ENCODE assay signal across 10 cellular contexts in the genomic region with DNA sequence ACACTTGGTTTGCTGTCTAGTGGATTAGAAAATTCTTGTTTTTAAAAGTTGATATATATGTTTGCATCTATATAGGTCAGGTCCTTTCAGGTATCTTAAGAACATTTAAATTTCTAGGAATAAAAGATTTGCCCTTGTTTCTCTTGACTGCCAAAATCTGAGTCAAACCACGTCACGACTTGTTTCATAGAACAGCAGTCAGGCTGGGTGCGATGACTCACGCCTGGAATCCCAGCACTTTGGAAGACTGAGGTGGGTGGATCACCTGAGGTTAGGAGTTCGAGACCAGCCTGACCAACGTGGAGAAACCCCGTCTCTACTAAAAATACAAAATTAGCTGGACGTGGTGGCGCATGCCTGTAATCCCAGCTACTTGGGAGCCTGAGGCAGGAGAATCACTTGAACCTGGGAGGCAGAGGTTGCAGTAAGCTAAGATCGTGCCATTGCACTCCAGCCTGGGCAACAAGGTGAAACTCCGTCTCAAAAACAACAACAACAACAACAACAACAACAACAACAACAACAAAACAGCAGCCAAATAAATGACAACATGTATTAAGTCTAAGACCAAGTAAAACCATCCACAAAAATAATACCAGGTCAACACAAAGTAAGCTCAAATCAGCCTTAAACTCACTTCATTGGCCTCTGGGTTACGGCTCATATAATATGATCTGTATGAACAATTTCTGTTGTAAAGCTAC. TPM values are rescaled to one million over a fixed set of nuclear protein-coding genes. Genes with fewer than 3 reads are reported as not detected.
DNase-seq lines count a peak whose midpoint lies in the region; FAIRE-seq and TF ChIP-seq lines count a peak whose summit lies in the region.
"Not testable (repeated sequence)": the region's sequence is repeated elsewhere in the genome, so short reads cannot be mapped to it uniquely, and the experiment has no call there.
"Had no signal": no experiment of that assay in that cellular context is flagged by ENCODE, and none has a peak within 500 bp of the region (broad histone marks: within the 10 kb centered on the region; RNA-seq: fewer than 3 reads in every experiment).

No MANE protein-coding gene starts in this region.

- H3K27me3 ChIP-seq in GM23248 (replicated peaks; ENCODE audit: insufficient read depth); bronchial epithelial cell (ENCODE audit: control insufficient read depth, insufficient read depth, low read length): not testable (repeated sequence)
- H3K27me3 ChIP-seq in MG63, result peaks cover 14% of the 10 kb centered on the region

- H3F3A ChIP-seq in GM23248 (ENCODE audit: insufficient read depth), result peaks cover 42% of the 10 kb centered on the region

- H3K4me2 ChIP-seq in GM23248 (ENCODE audit: unreplicated experiment), result peak overlapping the region; percentile 71

- H3K9me2 ChIP-seq in GM23248 (ENCODE audit: insufficient read depth), result not testable (repeated sequence)

- not testable (repeated sequence) for H3K27me3 Mint-ChIP-seq in activated CD4-positive, alpha-beta T cell treated with anti-CD3 and anti-CD28 coated beads, Interleukin-2, amount 10 ng/mL, durations not matched to agents 7 days and 5 days

- FAIRE-seq in bronchial epithelial cell (lab: Jason Lieb, UNC), result not testable (repeated sequence)

- not testable (repeated sequence) for H3K4me1 Mint-ChIP-seq in activated CD4-positive, alpha-beta T cell treated with anti-CD3 and anti-CD28 coated beads, Interleukin-2, amount 10 ng/mL, durations not matched to agents 7 days and 5 days

- H3K4me3 Mint-ChIP-seq in activated CD4-positive, alpha-beta T cell treated with anti-CD3 and anti-CD28 coated beads, Interleukin-2, amount 10 ng/mL, durations not matched to agents 7 days and 5 days, result not testable (repeated sequence)

- in situ Hi-C loops in GM23248 (cut with MboI), result not testable (repeated sequence)

- H3K27ac Mint-ChIP-seq in activated CD4-positive, alpha-beta T cell treated with anti-CD3 and anti-CD28 coated beads, Interleukin-2, amount 10 ng/mL, durations not matched to agents 7 days and 5 days, result peak overlapping the region; percentile 56

- CTCF ChIA-PET in activated CD4-positive, alpha-beta T cell treated with anti-CD3 and anti-CD28 coated beads, Interleukin-2, amount 10 ng/mL, durations not matched to agents 7 days and 5 days (lab: Charles Lee), result not testable (repeated sequence)

- not testable (repeated sequence) for H3K36me3 Mint-ChIP-seq in activated CD4-positive, alpha-beta T cell treated with anti-CD3 and anti-CD28 coated beads, Interleukin-2, amount 10 ng/mL, durations not matched to agents 7 days and 5 days (ENCODE audit: low read depth)

- peak; percentile 32 for DNase-seq in AG09309 (ENCODE audit: low read depth)
- DNase-seq in GM23248, result peak; percentile 90
- peak; percentile 54 for DNase-seq in MG63
- not testable (repeated sequence) for DNase-seq in activated CD4-positive, alpha-beta T cell treated with anti-CD3 and anti-CD28 coated beads, Interleukin-2, amount 10 ng/mL, durations not matched to agents 7 days and 5 days
- peak; percentile 58 for DNase-seq in bronchial epithelial cell (ENCODE audit: low read depth)
- DNase-seq in fibroblast of peridontal ligament (ENCODE audit: extremely low read depth), result peak; percentile 2
- peak; percentile 45 for DNase-seq in kidney tubule cell (ENCODE audit: low spot score)
- DNase-seq in renal cortical epithelial cell (ENCODE audit: low read depth), result peak; percentile 10

- H2AFZ ChIP-seq in GM23248, result not testable (repeated sequence)

- H3K4me1 ChIP-seq in GM23248 (ENCODE audit: insufficient read depth), result peaks cover 29% of the 10 kb centered on the region

- H3K9ac ChIP-seq in GM23248, result peak overlapping the region; percentile 81

- 54 to 58% methylated on average over 12 of the region's 12 CpGs for WGBS in GM23248 (ENCODE audit: low coverage in 1 of 2, low lambda C conversion rate in 2 of 2, missing lambda C conversion rate in 2 of 2), 2 experiments

- not testable (repeated sequence) for H3K4me3 ChIP-seq in AG09309 (ENCODE audit: control insufficient read depth, low read depth, low read length); GM23248; MG63; bronchial epithelial cell (ENCODE audit: low read depth, low read length)

- POLR2A ChIA-PET in activated CD4-positive, alpha-beta T cell treated with anti-CD3 and anti-CD28 coated beads, Interleukin-2, amount 10 ng/mL, durations not matched to agents 7 days and 5 days (lab: Charles Lee), result not testable (repeated sequence)

- TF ChIP-seq CTCF in AG09309 (IDR thresholded peaks at IDR 0.05; ENCODE audit: control insufficient read depth, insufficient read depth, low read depth, low read length, missing control alignments); bronchial epithelial cell (IDR thresholded peaks at IDR 0.05; ENCODE audit: insufficient read depth, low read length, severe bottlenecking): not testable (repeated sequence)

- not testable (repeated sequence) for H3K9me3 Mint-ChIP-seq in activated CD4-positive, alpha-beta T cell treated with anti-CD3 and anti-CD28 coated beads, Interleukin-2, amount 10 ng/mL, durations not matched to agents 7 days and 5 days

- not testable (repeated sequence) for H4K20me1 ChIP-seq in GM23248 (ENCODE audit: insufficient read depth)

- H3K9me3 ChIP-seq in GM23248 (ENCODE audit: low read depth); MG63: not testable (repeated sequence)

- H3K79me2 ChIP-seq in GM23248 (ENCODE audit: insufficient read depth), result not testable (repeated sequence)

- not testable (repeated sequence) for H3K36me3 ChIP-seq in GM23248 (ENCODE audit: low read depth); MG63; bronchial epithelial cell (ENCODE audit: control insufficient read depth, insufficient read depth, low read length)

- peak overlapping the region; percentile 94 for H3K27ac ChIP-seq in GM23248

RNA-seq across cellular contexts. Expression of gene PHACTR1, which starts 46.3 kb away (rescaled TPM):
- 0.25 and 3.2 TPM in 2 replicates for total RNA-seq in GM23248 (2014; rRNA removed; shearing (Covaris generic))
- 0.65 and 0.82 TPM in 2 replicates for polyA plus RNA-seq in GM23248 (2016; fragmentation: Nextera tagmentation; extraction: Ambion mirVana)
- total RNA-seq in MG63 (2014; rRNA removed; shearing (Covaris generic); ENCODE audit: low replicate concordance), result 0.20 TPM in 1 of 2 replicates, not detected in the other
- total RNA-seq in activated CD4-positive, alpha-beta T cell treated with anti-CD3 and anti-CD28 coated beads, Interleukin-2, amount 10 ng/mL, durations not matched to agents 7 days and 5 days, result under 1 TPM; 0.19 to 0.32 TPM
- total RNA-seq in bronchial epithelial cell (under 0.01 and 0.38 TPM in 2 replicates), renal cortical epithelial cell (1.9 and 3.9 TPM in 2 replicates)
- total RNA-seq: G401, HT-29 had no signal
